15 cellular contexts compared by ENCODE assay signal in the genomic region with DNA sequence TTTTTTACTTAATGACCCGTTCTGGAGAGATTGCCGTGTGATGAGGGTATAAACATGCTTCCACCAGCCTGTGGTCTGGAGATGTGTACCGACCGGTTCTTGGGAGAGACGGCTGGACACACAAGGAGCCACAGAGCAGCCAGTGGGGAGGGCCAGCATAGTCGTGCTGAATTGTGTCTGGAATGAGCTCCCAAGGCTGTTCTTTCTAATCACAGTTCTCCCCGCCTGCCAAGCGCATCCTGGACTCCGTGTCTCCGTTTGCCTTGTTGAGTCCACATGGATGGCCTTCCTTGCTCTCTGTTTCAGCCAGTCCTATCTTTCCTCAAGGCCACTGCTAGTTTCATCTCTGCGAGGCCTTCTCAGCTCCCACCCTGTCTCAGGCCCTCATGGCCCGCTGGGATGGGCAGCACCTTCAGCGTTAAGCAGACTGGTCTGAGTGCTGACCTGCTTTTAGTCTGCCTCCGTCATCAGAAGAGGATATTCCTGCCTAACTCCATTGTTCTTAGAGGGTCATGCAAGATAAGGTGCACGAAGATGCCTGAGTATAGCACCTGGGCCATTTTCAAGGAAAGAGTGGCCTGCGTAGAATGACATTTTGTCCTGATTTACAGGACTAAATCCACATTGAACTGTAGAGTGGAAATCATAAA. TPM values are rescaled to one million over a fixed set of nuclear protein-coding genes. Genes with fewer than 3 reads are reported as not detected.
A peak's percentile ranks its signal among the peaks of the same experiment; 100 is the strongest.
DNase-seq lines count a peak whose midpoint lies in the region; ATAC-seq and TF ChIP-seq lines count a peak whose summit lies in the region.
"Had no signal": no experiment of that assay in that cellular context is flagged by ENCODE, and none has a peak within 500 bp of the region (broad histone marks: within the 10 kb centered on the region; RNA-seq: fewer than 3 reads in every experiment).

No MANE protein-coding gene starts in this region.

- peak; percentile 40 for DNase-seq in left ventricle myocardium superior
- DNase-seq in right atrium auricular region (ENCODE audit: low spot score) = no peak
- DNase-seq in chondrocyte (ENCODE audit: low spot score) = peak; percentile 61
- no peak for DNase-seq in upper lobe of right lung
- no peak for DNase-seq in natural killer cell
- no peak for DNase-seq in psoas muscle
- DNase-seq in DMS153 treated with DMSO at 0.1 percent for 48 hours (lab: John Stamatoyannopoulos, UW; ENCODE audit: unreplicated experiment) = no peak
- DNase-seq: activated CD4-positive, alpha-beta T cell treated with anti-CD3 and anti-CD28 coated beads, Interleukin-2, amount 50 U/mL, for 48 hours; AML-193; brain microvascular endothelial cell; T1000 had no signal

- H3K27me3 Mint-ChIP-seq in chondrocyte (ENCODE audit: low read depth) = no peaks in the 10 kb centered on the region
- H3K27me3 Mint-ChIP-seq in nephron (ENCODE audit: low read depth) = no peaks in the 10 kb centered on the region
- no peaks in the 10 kb centered on the region for H3K27me3 Mint-ChIP-seq in natural killer cell (ENCODE audit: low read depth in 2 of 2)

- H3K27ac ChIP-seq in right atrium auricular region (peak overlapping the region in 1 of 2 donors; percentile 18), upper lobe of right lung (no peak overlapping the region), psoas muscle (no peak overlapping the region)
- H3K27ac ChIP-seq: brain microvascular endothelial cell had no signal

- intact Hi-C loops in left ventricle myocardium superior (cut with micrococcal nuclease) (no loop called here), upper lobe of right lung (cut with DNase I) (no loop called here), natural killer cell (cut with micrococcal nuclease) (no loop called here), psoas muscle (cut with DNase I) (no loop called here)

- H3K27me3 ChIP-seq in right atrium auricular region = no peaks in the 10 kb centered on the region
- H3K27me3 ChIP-seq in upper lobe of right lung = no peaks in the 10 kb centered on the region
- no peaks in the 10 kb centered on the region for H3K27me3 ChIP-seq in psoas muscle (ENCODE audit: insufficient read depth in 3 of 3, low read length in 2 of 3)
- H3K27me3 ChIP-seq: brain microvascular endothelial cell had no signal

- H3K36me3 Mint-ChIP-seq in chondrocyte (ENCODE audit: low read depth) = peaks cover 3% of the 10 kb centered on the region
- peaks cover 42% of the 10 kb centered on the region for H3K36me3 Mint-ChIP-seq in nephron (ENCODE audit: low read depth)
- no peaks in the 10 kb centered on the region for H3K36me3 Mint-ChIP-seq in natural killer cell

- H3K4me1 Mint-ChIP-seq in chondrocyte (ENCODE audit: low read depth) = peaks cover 27% of the 10 kb centered on the region
- peaks cover 73% of the 10 kb centered on the region for H3K4me1 Mint-ChIP-seq in nephron
- H3K4me1 Mint-ChIP-seq in natural killer cell = peaks cover 13 to 46% of the 10 kb centered on the region in 2 donors

- H3K4me3 Mint-ChIP-seq in chondrocyte (ENCODE audit: unreplicated experiment) (no peak overlapping the region), nephron (peak overlapping the region in 1 of 3 experiments; percentile 66), natural killer cell (no peak overlapping the region)

- H3K27ac Mint-ChIP-seq in chondrocyte (ENCODE audit: unreplicated experiment) (no peak overlapping the region), nephron (peak overlapping the region; percentile 19 to 76 (median 67)), natural killer cell (no peak overlapping the region)

- no peak overlapping the region for H3K4me3 ChIP-seq in right atrium auricular region
- H3K4me3 ChIP-seq in upper lobe of right lung = no peak overlapping the region
- no peak overlapping the region for H3K4me3 ChIP-seq in psoas muscle

- peaks cover 15% of the 10 kb centered on the region for H3K36me3 ChIP-seq in right atrium auricular region
- peaks cover 27% of the 10 kb centered on the region for H3K36me3 ChIP-seq in upper lobe of right lung
- peaks cover 0 to 53% of the 10 kb centered on the region in 2 donors for H3K36me3 ChIP-seq in psoas muscle (ENCODE audit: insufficient read depth in 1 of 2, low read depth in 1 of 2)
- H3K36me3 ChIP-seq: brain microvascular endothelial cell had no signal

- 83 to 86% (median 84%) methylated on average over 16 of the region's 16 CpGs for WGBS in psoas muscle, 3 donors

- ATAC-seq in left ventricle myocardium superior (no peak), upper lobe of right lung (peak; percentile 69), natural killer cell (no peak), psoas muscle (no peak)

- H3K9me3 ChIP-seq in right atrium auricular region (no peaks in the 10 kb centered on the region), upper lobe of right lung (no peaks in the 10 kb centered on the region), psoas muscle (no peaks in the 10 kb centered on the region)

- H3K4me1 ChIP-seq in right atrium auricular region = peaks cover 0 to 34% of the 10 kb centered on the region in 2 donors
- peaks cover 30% of the 10 kb centered on the region for H3K4me1 ChIP-seq in upper lobe of right lung
- H3K4me1 ChIP-seq in psoas muscle = peaks cover 7% of the 10 kb centered on the region

- H3K9me3 Mint-ChIP-seq in chondrocyte (ENCODE audit: low read depth) (no peaks in the 10 kb centered on the region), nephron (no peaks in the 10 kb centered on the region), natural killer cell (no peaks in the 10 kb centered on the region)
- H3K9me3 Mint-ChIP-seq: IgD-negative memory B cell had no signal

- TF ChIP-seq CTCF in right atrium auricular region (IDR thresholded peaks at IDR 0.05) (no peak), chondrocyte (IDR thresholded peaks at IDR 0.05) (no peak), nephron (IDR thresholded peaks at IDR 0.05; ENCODE audit: unreplicated experiment in 3 of 3) (no peak), upper lobe of right lung (IDR thresholded peaks at IDR 0.05) (no peak), natural killer cell (IDR thresholded peaks at IDR 0.05) (no peak), psoas muscle (IDR thresholded peaks at IDR 0.05) (no peak)

RNA-seq across cellular contexts. Expression of a gene that starts 20.6 kb away (rescaled TPM):
- 16.6 TPM for total RNA-seq in left ventricle myocardium superior
- 10 to 100 TPM; 13.1 to 17.8 TPM for total RNA-seq in right atrium auricular region
- total RNA-seq in chondrocyte = 30.9 to 34.1 TPM (median 32.5 TPM) in 3 replicates
- total RNA-seq in upper lobe of right lung = 30.8 TPM
- total RNA-seq in natural killer cell = 1 to 10 TPM; 5.1 to 7.9 (median 6.4) TPM
- total RNA-seq in psoas muscle = 10 to 100 TPM; 10.5 to 16.3 (median 11.5) TPM
- polyA plus RNA-seq in psoas muscle = 10 to 100 TPM; 17.1 to 40.1 (median 21.9) TPM

RNA-seq across cellular contexts. Expression of a gene that starts 35.9 kb away (rescaled TPM):
- total RNA-seq in left ventricle myocardium superior (5.1 TPM), right atrium auricular region (10 to 100 TPM in 1 of 2 donors, 1 to 10 TPM in 1; 6.9 to 14.3 TPM), chondrocyte (16.0 to 25.7 TPM (median 25.1 TPM) in 3 replicates), upper lobe of right lung (64.0 TPM), natural killer cell (10 to 100 TPM in 2 of 3 donors, 1 to 10 TPM in 1; 2.3 to 15.6 (median 10.5) TPM), psoas muscle (1 to 10 TPM; 1.3 to 3.0 (median 1.9) TPM)
- 1 to 10 TPM in 1 of 3 donors, under 1 TPM in 2; 0.86 to 1.0 (median 0.97) TPM for polyA plus RNA-seq in psoas muscle

RNA-seq across cellular contexts. Expression of a gene that starts 48.5 kb away (rescaled TPM):
- total RNA-seq in left ventricle myocardium superior = not detected
- total RNA-seq in right atrium auricular region = 1 to 10 TPM; 1.5 to 3.6 TPM
- total RNA-seq in chondrocyte = not detected in 3 replicates
- not detected for total RNA-seq in upper lobe of right lung
- not detected for total RNA-seq in natural killer cell
- total RNA-seq in psoas muscle = not detected
- polyA plus RNA-seq in psoas muscle = not detected
- total RNA-seq: liver, omental fat pad had no signal
- polyA plus RNA-seq: IgD-negative memory B cell, liver had no signal

Comparison
In these comparisons a context has a peak if more than half of its experiments do, and no peak if none do; other contexts are left out.
1. DNase-seq: peak in left ventricle myocardium superior (single experiment) and chondrocyte (single experiment); none in right atrium auricular region (single experiment), upper lobe of right lung (single experiment), natural killer cell (single experiment), psoas muscle (0 of 2) and DMS153 treated with DMSO at 0.1 percent for 48 hours (single experiment).
2. H3K27ac Mint-ChIP-seq: peak in nephron (3 of 3); none in chondrocyte (single experiment) and natural killer cell (0 of 2).